25 cellular contexts compared by ENCODE assay signal in the genomic region with DNA sequence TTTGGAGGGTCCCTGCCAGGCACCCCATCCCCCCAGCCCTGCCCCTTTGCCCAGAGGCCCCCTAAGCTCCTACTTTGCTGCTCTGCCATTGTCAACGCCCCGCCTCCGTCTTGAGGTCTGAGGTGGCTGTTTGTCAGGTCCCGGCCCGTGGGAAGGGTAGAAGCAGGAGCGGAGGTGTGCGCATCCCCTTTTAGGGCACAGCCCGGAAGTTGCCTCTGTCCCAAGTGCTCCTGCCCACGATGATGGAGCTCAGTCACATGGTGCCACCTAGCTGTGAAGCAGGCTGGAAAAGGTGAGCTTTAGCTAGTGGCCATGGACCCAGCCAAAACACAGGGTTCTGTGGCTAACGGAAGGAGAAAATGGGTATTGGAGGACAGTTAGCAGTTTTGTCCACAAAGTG. TPM values are rescaled to one million over a fixed set of nuclear protein-coding genes. Genes with fewer than 3 reads are reported as not detected.
DNase-seq lines count a peak whose midpoint lies in the region; ATAC-seq and TF ChIP-seq lines count a peak whose summit lies in the region.
"Had no signal": no experiment of that assay in that cellular context is flagged by ENCODE, and none has a peak within 500 bp of the region (broad histone marks: within the 10 kb centered on the region; RNA-seq: fewer than 3 reads in every experiment).

No MANE protein-coding gene starts in this region.

- H3K9ac ChIP-seq in SK-N-SH (no peak overlapping the region), mesendoderm (ENCODE audit: low read length) (no peak overlapping the region), smooth muscle cell (ENCODE audit: low read depth) (no peak overlapping the region)

- H3K56ac ChIP-seq in mesendoderm (ENCODE audit: low read length), result peak overlapping the region; percentile 30

- H3K4me3 ChIP-seq in SK-N-SH (ENCODE audit: low read depth in 2 of 2, low read length in 1 of 2) (no peak overlapping the region), OCI-LY7 (ENCODE audit: low read depth, low read length, poor library complexity, severe bottlenecking) (no peak overlapping the region), epithelial cell of proximal tubule (ENCODE audit: low read depth, low read length) (no peak overlapping the region), mesendoderm (ENCODE audit: low read length) (no peak overlapping the region), gastroesophageal sphincter (no peak overlapping the region), smooth muscle cell (no peak overlapping the region)
- H3K4me3 ChIP-seq: upper lobe of right lung had no signal

- H3K27ac ChIP-seq in SK-N-SH (ENCODE audit: low read depth in 2 of 2, low read length in 1 of 2) (peak overlapping the region in 1 of 2 experiments; percentile 17; a peak in 1 of 4 replicates), OCI-LY7 (ENCODE audit: low read depth, low read length, poor library complexity, severe bottlenecking) (no peak overlapping the region), mesendoderm (ENCODE audit: low read depth, low read length) (no peak overlapping the region), gastroesophageal sphincter (no peak overlapping the region), smooth muscle cell (ENCODE audit: low read depth) (no peak overlapping the region)
- H3K27ac ChIP-seq: upper lobe of right lung had no signal

- WGBS in SK-N-SH (ENCODE audit: low lambda C conversion rate), result 76% methylated on average over 5 of the region's 10 CpGs
- WGBS in mesendoderm (ENCODE audit: extremely low coverage, insufficient coverage, low lambda C conversion rate), result no CpG with 5 or more reads among the region's 10 CpGs
- 40 to 87% methylated on average over 2 to 3 of the region's 10 CpGs for WGBS in gastroesophageal sphincter (ENCODE audit: low coverage in 1 of 2), 2 donors
- WGBS in smooth muscle cell (ENCODE audit: low lambda C conversion rate), result 90% methylated on average over 10 of the region's 10 CpGs

- no peak overlapping the region for H4K8ac ChIP-seq in mesendoderm (ENCODE audit: low read depth, low read length)

- no peak for DNase-seq in SK-N-SH
- peak; percentile 13 for DNase-seq in OCI-LY7 (ENCODE audit: low spot score)
- no peak for DNase-seq in epithelial cell of proximal tubule (ENCODE audit: low read depth)
- DNase-seq in mesendoderm, result no peak
- DNase-seq in KG1 (lab: John Stamatoyannopoulos, UW), result no peak
- DNase-seq in smooth muscle cell (lab: John Stamatoyannopoulos, UW; ENCODE audit: unreplicated experiment), result no peak
- DNase-seq: activated CD4-positive, alpha-beta T cell treated with anti-CD3 and anti-CD28 coated beads for 4 hours; activated CD8-positive, alpha-beta memory T cell treated with anti-CD3 and anti-CD28 coated beads, Interleukin-2, amount 10 ng/mL, durations not matched to agents 7 days and 5 days; DMS79 treated with DMSO at 0.1 percent for 48 hours; effector CD8-positive, alpha-beta T cell; NCI-H146; NCI-H2171; NCI-H524 treated with DMSO at 0.1 percent for 48 hours; nephron progenitor cell; T-cell; upper lobe of right lung had no signal

- H3K79me1 ChIP-seq in mesendoderm (ENCODE audit: low read length), result no peaks in the 10 kb centered on the region

- H3K9me3 ChIP-seq in SK-N-SH (no peaks in the 10 kb centered on the region), OCI-LY7 (ENCODE audit: low read length) (no peaks in the 10 kb centered on the region), gastroesophageal sphincter (no peaks in the 10 kb centered on the region), smooth muscle cell (replicated peaks; ENCODE audit: low read depth) (no peaks in the 10 kb centered on the region)
- H3K9me3 ChIP-seq: Caco-2, upper lobe of right lung had no signal

- TF ChIP-seq EP300 in SK-N-SH (IDR thresholded peaks at IDR 0.05; ENCODE audit: borderline replicate concordance in 1 of 2, low read depth in 1 of 2, low read length in 1 of 2), result no peak
- TF ChIP-seq EP300 in gastroesophageal sphincter (IDR thresholded peaks at IDR 0.05), result no peak

- H3K36me3 ChIP-seq in SK-N-SH (replicated peaks in 1 of 2; ENCODE audit: control insufficient read depth in 1 of 2, insufficient read depth in 2 of 2, low read length in 1 of 2) (no peaks in the 10 kb centered on the region), OCI-LY7 (ENCODE audit: insufficient read depth, low read length) (no peaks in the 10 kb centered on the region), mesendoderm (ENCODE audit: control insufficient read depth, insufficient read depth, low read length) (no peaks in the 10 kb centered on the region), gastroesophageal sphincter (no peaks in the 10 kb centered on the region), smooth muscle cell (ENCODE audit: low read depth) (no peaks in the 10 kb centered on the region)
- H3K36me3 ChIP-seq: upper lobe of right lung had no signal

- TF ChIP-seq CTCF in SK-N-SH (IDR thresholded peaks at IDR 0.05) (no peak), OCI-LY7 (conservative IDR thresholded peaks at IDR 0.05; ENCODE audit: low read length) (peak; percentile 28; the same call in 1 of the 2 replicates), epithelial cell of proximal tubule (conservative IDR thresholded peaks at IDR 0.05; ENCODE audit: low read depth, low read length) (peak; percentile 9), gastroesophageal sphincter (IDR thresholded peaks at IDR 0.05) (no peak), smooth muscle cell (IDR thresholded peaks at IDR 0.05; ENCODE audit: borderline replicate concordance, insufficient read depth, poor library complexity, severe bottlenecking) (no peak)

- no peaks in the 10 kb centered on the region for H3K27me3 ChIP-seq in SK-N-SH (ENCODE audit: insufficient read depth)
- H3K27me3 ChIP-seq in mesendoderm (ENCODE audit: insufficient read depth, low read length, poor library complexity), result no peaks in the 10 kb centered on the region
- H3K27me3 ChIP-seq in gastroesophageal sphincter, result no peaks in the 10 kb centered on the region
- no peaks in the 10 kb centered on the region for H3K27me3 ChIP-seq in smooth muscle cell (ENCODE audit: low read depth)
- H3K27me3 ChIP-seq: upper lobe of right lung had no signal

- H3K4ac ChIP-seq in mesendoderm (ENCODE audit: low read depth, low read length), result peak overlapping the region; percentile 17

- H3K9me2 ChIP-seq in SK-N-SH (no peaks in the 10 kb centered on the region), OCI-LY7 (ENCODE audit: insufficient read depth, low read length) (no peaks in the 10 kb centered on the region)

- no TSS peak for BruUV-seq in OCI-LY7 (replicated peaks; lab: Mats Ljungman, UMichigan)

- no peak overlapping the region for H2BK15ac ChIP-seq in mesendoderm (replicated peaks; ENCODE audit: low read depth)

- peak; percentile 48 for TF ChIP-seq RAD21 in SK-N-SH (IDR thresholded peaks at IDR 0.05; ENCODE audit: low read length)

- no peaks in the 10 kb centered on the region for H3K79me2 ChIP-seq in SK-N-SH (ENCODE audit: insufficient read depth)
- no peaks in the 10 kb centered on the region for H3K79me2 ChIP-seq in OCI-LY7 (ENCODE audit: insufficient read depth, low read depth, low read length)
- no peaks in the 10 kb centered on the region for H3K79me2 ChIP-seq in mesendoderm (ENCODE audit: control insufficient read depth, insufficient read depth, low read length)
- no peaks in the 10 kb centered on the region for H3K79me2 ChIP-seq in smooth muscle cell (ENCODE audit: low read depth)

- H2AK5ac ChIP-seq in mesendoderm (ENCODE audit: low read length), result no peak overlapping the region

- no peak overlapping the region for H2BK5ac ChIP-seq in mesendoderm (ENCODE audit: low read length)

- peaks cover 12% of the 10 kb centered on the region for H3F3A ChIP-seq in SK-N-SH (replicated peaks; ENCODE audit: insufficient read depth)
- H3F3A ChIP-seq in smooth muscle cell (ENCODE audit: low read depth), result no peaks in the 10 kb centered on the region

- no peaks in the 10 kb centered on the region for H4K20me1 ChIP-seq in SK-N-SH (ENCODE audit: insufficient read depth)
- H4K20me1 ChIP-seq in OCI-LY7 (ENCODE audit: insufficient read depth, low read length), result no peaks in the 10 kb centered on the region
- H4K20me1 ChIP-seq in smooth muscle cell (ENCODE audit: low read depth), result no peaks in the 10 kb centered on the region

- ATAC-seq in SK-N-SH treated with all-trans-retinoic acid at 6 μM for 48 hours, result no peak
- ATAC-seq in gastroesophageal sphincter, result no peak
- ATAC-seq: activated CD8-positive, alpha-beta memory T cell treated with anti-CD3 and anti-CD28 coated beads, Interleukin-2, amount 10 ng/mL, durations not matched to agents 7 days and 5 days; esophagus mucosa; T-cell; upper lobe of right lung had no signal

- POLR2A ChIA-PET in SK-N-SH (lab: Yijun Ruan, JAX) (no interaction called here), OCI-LY7 (lab: Charles Lee) (no interaction called here)

- no peak overlapping the region for H4K5ac ChIP-seq in mesendoderm (ENCODE audit: low read length)

- H2AFZ ChIP-seq in SK-N-SH (ENCODE audit: low read depth) (no peak overlapping the region), OCI-LY7 (ENCODE audit: low read length) (no peak overlapping the region), smooth muscle cell (ENCODE audit: low read depth) (no peak overlapping the region)

- intact Hi-C loops in OCI-LY7 (cut with micrococcal nuclease; ENCODE audit: unreplicated experiment), result no loop called here

- no peak for TF ChIP-seq POLR2A in gastroesophageal sphincter (IDR thresholded peaks at IDR 0.05)

- no peak overlapping the region for H3K18ac ChIP-seq in mesendoderm (ENCODE audit: low read length)

- H2BK120ac ChIP-seq in mesendoderm (ENCODE audit: low read depth, low read length), result no peak overlapping the region

- H3K4me1 ChIP-seq in SK-N-SH (ENCODE audit: control insufficient read depth in 1 of 2, insufficient read depth in 2 of 2, low read depth in 1 of 2, low read length in 1 of 2), result peaks cover 0 to 16% of the 10 kb centered on the region in 2 experiments; a peak in 2 of 4 replicates
- no peaks in the 10 kb centered on the region for H3K4me1 ChIP-seq in OCI-LY7 (ENCODE audit: insufficient read depth, low read length, poor library complexity, severe bottlenecking)
- peaks cover 21% of the 10 kb centered on the region for H3K4me1 ChIP-seq in mesendoderm (ENCODE audit: control insufficient read depth, low read depth, low read length)
- no peaks in the 10 kb centered on the region for H3K4me1 ChIP-seq in gastroesophageal sphincter
- no peaks in the 10 kb centered on the region for H3K4me1 ChIP-seq in smooth muscle cell (ENCODE audit: low read depth)
- H3K4me1 ChIP-seq: upper lobe of right lung had no signal

- CTCF ChIA-PET in SK-N-SH (lab: Yijun Ruan, JAX) (interaction anchor here (1.4 to 2.7 kb wide), 3 partner anchors 10 to 269 kb away, joined by 4 to 7 read pairs (median 7); no protein-coding TSS in a partner anchor), OCI-LY7 (lab: Charles Lee; ENCODE audit: unreplicated experiment) (interaction anchor here (1.0 kb wide), 1 partner anchor 208 kb away, joined by 4 read pairs; a partner anchor contains a TSS)

- no peak overlapping the region for H3K23ac ChIP-seq in mesendoderm (ENCODE audit: low read length)

- no peak overlapping the region for H3K4me2 ChIP-seq in SK-N-SH
- H3K4me2 ChIP-seq in OCI-LY7 (ENCODE audit: low read length), result no peak overlapping the region
- H3K4me2 ChIP-seq in mesendoderm (ENCODE audit: low read length), result no peak overlapping the region
- H3K4me2 ChIP-seq in smooth muscle cell, result no peak overlapping the region

RNA-seq across cellular contexts. Expression of a gene that starts 28.5 kb away (rescaled TPM):
- polyA plus RNA-seq in SK-N-SH (2012; rRNA removed) (1.9 and 2.4 TPM in 2 replicates), smooth muscle cell (3.1 and 4.3 TPM in 2 replicates)
- polyA plus RNA-seq in SK-N-SH (2012; cell fraction: cytosol; rRNA removed), result 1.2 and 1.8 TPM in 2 replicates
- polyA plus RNA-seq in SK-N-SH (2012; cell fraction: nucleus; rRNA removed), result 2.7 and 2.8 TPM in 2 replicates
- total RNA-seq in OCI-LY7 (2014; rRNA removed; shearing (Covaris generic)), result not detected in 2 replicates
- total RNA-seq in OCI-LY7 (2022) (not detected in 2 replicates), epithelial cell of proximal tubule (0.23 and 0.80 TPM in 2 replicates), gastroesophageal sphincter (not detected), smooth muscle cell (6.4 and 6.5 TPM in 2 replicates)
- polyA plus RNA-seq in mesendoderm (2013, experiment 1 of 2), result 1.5 TPM
- 1.7 TPM for polyA plus RNA-seq in mesendoderm (2013, experiment 2 of 2)
- total RNA-seq: A673; activated CD8-positive, alpha-beta memory T cell treated with anti-CD3 and anti-CD28 coated beads, Interleukin-2, amount 10 ng/mL, durations not matched to agents 7 days and 5 days; activated T-helper 1 cell treated with anti-CD3 and anti-CD28 coated beads, Interleukin-12 subunit alpha, Interleukin-12 subunit beta, Interleukin-2, Interleukin-4 antibody, amounts not matched to agents 30 ng/mL and 10 ng/mL and 1 ng/mL, durations not matched to agents 14 hours and 24 hours and 36 hours; Caco-2; esophagus mucosa; mononuclear cell; subcutaneous adipose tissue; T-cell; upper lobe of right lung had no signal
- polyA plus RNA-seq: IgD-negative memory B cell had no signal

Comparison
In these comparisons a context has a peak if more than half of its experiments do, and no peak if none do; other contexts are left out.
1. CTCF ChIP-seq: peak in OCI-LY7 (single experiment) and epithelial cell of proximal tubule (single experiment); none in SK-N-SH (single experiment), gastroesophageal sphincter (0 of 4) and smooth muscle cell (single experiment).